Comparison of ENCODE assay signal across 1 cellular context in genomic region chr2:85694052-85695025, GRCh38.
TF ChIP-seq lines count a peak whose summit lies in the region.

Gene GNLY, plus strand, starts transcription at chr2:85694358. Its CDS starts 61 bp downstream, at chr2:85694419.

TF ChIP-seq in HepG2, 621 proteins besides CTCF, POLR2A, EP300 and RAD21:
- TF ChIP-seq ZHX2 (IDR thresholded peaks at IDR 0.05; ENCODE audit: low read depth) (no peak), ZHX2 (CRISPR knock-in tag; IDR thresholded peaks at IDR 0.05; ENCODE audit: borderline replicate concordance) (no peak), TCF7 (IDR thresholded peaks at IDR 0.05; ENCODE audit: low read depth) (no peak), HOXA7 (CRISPR knock-in tag; IDR thresholded peaks at IDR 0.05) (no peak), ZNF530 (CRISPR knock-in tag; IDR thresholded peaks at IDR 0.05; ENCODE audit: low read depth) (no peak), ZNF660 (CRISPR knock-in tag; IDR thresholded peaks at IDR 0.05; ENCODE audit: borderline replicate concordance, low read depth) (no peak), KDM4B (CRISPR knock-in tag; IDR thresholded peaks at IDR 0.05) (no peak), ZNF232 (CRISPR knock-in tag; IDR thresholded peaks at IDR 0.05; ENCODE audit: borderline replicate concordance) (no peak), CEBPZ (IDR thresholded peaks at IDR 0.05; ENCODE audit: low read length) (no peak), ISX (CRISPR knock-in tag; conservative IDR thresholded peaks at IDR 0.05) (no peak), NBN (conservative IDR thresholded peaks at IDR 0.05) (no peak), CREM (IDR thresholded peaks at IDR 0.05) (no peak), CREM (CRISPR knock-in tag; IDR thresholded peaks at IDR 0.05) (no peak), FOXC1 (CRISPR knock-in tag; IDR thresholded peaks at IDR 0.05; ENCODE audit: borderline replicate concordance) (no peak), KIAA2018 (CRISPR knock-in tag; IDR thresholded peaks at IDR 0.05; ENCODE audit: borderline replicate concordance) (no peak), XBP1 (CRISPR knock-in tag; IDR thresholded peaks at IDR 0.05) (no peak), IKZF5 (CRISPR knock-in tag; IDR thresholded peaks at IDR 0.05) (no peak), ZNF136 (CRISPR knock-in tag; IDR thresholded peaks at IDR 0.05; ENCODE audit: low read depth) (no peak), KMT2A (CRISPR knock-in tag; IDR thresholded peaks at IDR 0.05) (no peak)
